29 cellular contexts compared by ENCODE assay signal in the genomic region with DNA sequence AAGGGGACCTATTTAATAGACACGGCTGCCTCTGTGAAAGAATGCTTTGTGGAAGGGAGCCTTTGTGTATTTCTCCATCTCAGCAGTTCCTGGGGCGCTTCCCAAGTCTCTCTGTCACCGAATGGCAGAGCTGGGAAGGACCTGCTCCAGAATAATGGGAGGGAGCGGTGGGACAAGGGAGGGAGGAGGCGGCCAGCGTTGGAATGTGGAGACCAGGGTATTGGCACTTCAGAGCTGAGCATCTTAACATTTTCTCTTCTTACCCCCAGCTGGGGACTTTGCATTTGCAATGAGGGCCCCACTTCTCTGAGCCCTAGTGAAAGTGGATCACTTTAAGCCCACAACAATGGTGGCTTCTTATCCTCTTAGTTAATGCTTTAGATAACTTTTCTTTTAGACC. TPM values are rescaled to one million over a fixed set of nuclear protein-coding genes. Genes with fewer than 3 reads are reported as not detected.
DNase-seq lines count a peak whose midpoint lies in the region; ATAC-seq and TF ChIP-seq lines count a peak whose summit lies in the region.
"Had no signal": no experiment of that assay in that cellular context is flagged by ENCODE, and none has a peak within 500 bp of the region (broad histone marks: within the 10 kb centered on the region; RNA-seq: fewer than 3 reads in every experiment).

No MANE protein-coding gene starts in this region.

- no peaks in the 10 kb centered on the region for H3K9me3 ChIP-seq in A673 (ENCODE audit: low read depth, low read length, poor library complexity, severe bottlenecking)
- H3K9me3 ChIP-seq: gastrocnemius medialis, lower lobe of right lung, prostate gland had no signal

- H3K36me3 Mint-ChIP-seq in nephron (ENCODE audit: low read depth) (peaks cover 4% of the 10 kb centered on the region), T-cell (no peaks in the 10 kb centered on the region)
- H3K36me3 Mint-ChIP-seq: activated naive CD4-positive, alpha-beta T cell treated with anti-CD3 and anti-CD28 coated beads, Interleukin-2, amount 50 U/mL, for 24 hours had no signal

- H3K27ac ChIP-seq in A673 (ENCODE audit: low read depth, low read length, poor library complexity, severe bottlenecking) = peak overlapping the region; percentile 41
- H3K27ac ChIP-seq: 22Rv1, cardiac muscle cell, gastrocnemius medialis, KMS-11, lower lobe of right lung, prostate gland, RWPE1 had no signal

- H3K4me3 Mint-ChIP-seq in nephron (no peak overlapping the region), T-cell (no peak overlapping the region)
- H3K4me3 Mint-ChIP-seq: activated CD8-positive, alpha-beta T cell treated with anti-CD3 and anti-CD28 coated beads for 36 hours; activated naive CD4-positive, alpha-beta T cell treated with anti-CD3 and anti-CD28 coated beads, Interleukin-2, amount 50 U/mL, for 24 hours had no signal

- BruUV-seq in A673 (replicated peaks; lab: Mats Ljungman, UMichigan) = no TSS peak

- peaks cover 4% of the 10 kb centered on the region for H3K27me3 Mint-ChIP-seq in nephron (ENCODE audit: low read depth)
- peaks cover 3 to 8% of the 10 kb centered on the region in 2 donors for H3K27me3 Mint-ChIP-seq in T-cell
- H3K27me3 Mint-ChIP-seq: activated CD8-positive, alpha-beta T cell treated with anti-CD3 and anti-CD28 coated beads for 36 hours had no signal

- POLR2A ChIA-PET in A673 (lab: Charles Lee; ENCODE audit: low non-redundant PET) (no interaction called here), T-cell (lab: Charles Lee) (interaction anchor here in 1 of 2 donors (0.6 kb wide), 1 partner anchor 37 kb away, joined by 4 read pairs; no protein-coding TSS in a partner anchor)

- no peaks in the 10 kb centered on the region for H3K9me3 Mint-ChIP-seq in nephron
- no peaks in the 10 kb centered on the region for H3K9me3 Mint-ChIP-seq in T-cell
- H3K9me3 Mint-ChIP-seq: activated CD8-positive, alpha-beta T cell treated with anti-CD3 and anti-CD28 coated beads for 36 hours; activated naive CD4-positive, alpha-beta T cell treated with anti-CD3 and anti-CD28 coated beads, Interleukin-2, amount 50 U/mL, for 24 hours; activated T-helper 2 cell treated with anti-CD3 and anti-CD28 coated beads, Interferon-gamma antibody, Interleukin-2, Interleukin-4, amounts not matched to agents 10 μg/mL and 5 μg/mL and 100 μg/mL, durations not matched to agents 14 hours and 24 hours and 36 hours had no signal

- H3K4me1 ChIP-seq in A673 (ENCODE audit: insufficient read depth, low read length, poor library complexity, severe bottlenecking) = peaks cover 75% of the 10 kb centered on the region
- H3K4me1 ChIP-seq: prostate gland had no signal

- intact Hi-C loops in A673 (cut with micrococcal nuclease; ENCODE audit: unreplicated experiment) = no loop called here

- no peaks in the 10 kb centered on the region for H3K36me3 ChIP-seq in A673 (ENCODE audit: insufficient read depth, low read length, poor library complexity, severe bottlenecking)
- H3K36me3 ChIP-seq: cardiac muscle cell, gastrocnemius medialis, lower lobe of right lung, prostate gland had no signal

- no peak for ATAC-seq in T-cell (replicated peaks in 1 of 4)
- ATAC-seq: activated CD8-positive, alpha-beta T cell treated with anti-CD3 and anti-CD28 coated beads for 36 hours; gastrocnemius medialis; lower lobe of right lung had no signal

- H3K27ac Mint-ChIP-seq in nephron (peak overlapping the region in 2 of 3 experiments; percentile 5 to 9), T-cell (no peak overlapping the region)
- H3K27ac Mint-ChIP-seq: activated CD8-positive, alpha-beta T cell treated with anti-CD3 and anti-CD28 coated beads for 36 hours; activated naive CD4-positive, alpha-beta T cell treated with anti-CD3 and anti-CD28 coated beads, Interleukin-2, amount 50 U/mL, for 24 hours; activated T-helper 2 cell treated with anti-CD3 and anti-CD28 coated beads, Interferon-gamma antibody, Interleukin-2, Interleukin-4, amounts not matched to agents 10 μg/mL and 5 μg/mL and 100 μg/mL, durations not matched to agents 14 hours and 24 hours and 36 hours had no signal

- TF ChIP-seq CTCF in A673 (conservative IDR thresholded peaks at IDR 0.05; ENCODE audit: low read depth, low read length) (no peak), nephron (IDR thresholded peaks at IDR 0.05; ENCODE audit: unreplicated experiment in 3 of 3) (no peak)

- no peaks in the 10 kb centered on the region for H3K27me3 ChIP-seq in A673 (replicated peaks; ENCODE audit: insufficient read depth, low read depth, low read length, poor library complexity)
- H3K27me3 ChIP-seq: cardiac muscle cell, gastrocnemius medialis had no signal

- CTCF ChIA-PET in A673 (lab: Charles Lee) = interaction anchor here (0.5 to 0.6 kb wide), 2 partner anchors 16 to 24 kb away, joined by 5 to 7 read pairs; no protein-coding TSS in a partner anchor
- CTCF ChIA-PET in T-cell (lab: Charles Lee) = interaction anchor here in 1 of 2 donors (0.6 kb wide), 1 partner anchor 326 kb away, joined by 3 read pairs; no protein-coding TSS in a partner anchor

- DNase-seq in A673 (ENCODE audit: low spot score) (peak; percentile 69), NCI-H82 treated with DMSO at 0.1 percent for 48 hours (lab: John Stamatoyannopoulos, UW; ENCODE audit: unreplicated experiment) (peak; percentile 66), iPS DF 19.7 (ENCODE audit: low read depth, low spot score) (peak; percentile 92), NCI-H2081 treated with DMSO at 0.1 percent for 48 hours (lab: John Stamatoyannopoulos, UW) (no peak), T-cell (no peak)
- no peak for DNase-seq in activated T-cell treated with anti-CD3 and anti-CD28 coated beads, Interleukin-2, amount 50 U/mL, for 1 hour
- DNase-seq in activated CD4-positive, alpha-beta T cell treated with anti-CD3 and anti-CD28 coated beads, Interleukin-2, amount 50 U/mL, for 4 hours = no peak
- DNase-seq: activated CD4-positive, CD25-positive, alpha-beta regulatory T cell treated with anti-CD3 and anti-CD28 coated beads, Interleukin-2, amount 50 U/mL, for 72 hours; activated CD8-positive, alpha-beta T cell treated with anti-CD3 and anti-CD28 coated beads for 36 hours; EL; gastrocnemius medialis; HCEC 1CT; hippocampal formation; kidney glomerular epithelial cell; lower lobe of right lung; NCI-H1417; NCI-H2029 treated with DMSO at 0.1 percent for 48 hours; NCI-H446; stimulated activated naive CD4-positive, alpha-beta T cell treated with Interleukin-2 at 50 U/mL for 16 hours had no signal

- H3K4me3 ChIP-seq in A673 (ENCODE audit: low read depth, low read length, poor library complexity, severe bottlenecking) = no peak overlapping the region
- H3K4me3 ChIP-seq: cardiac muscle cell, gastrocnemius medialis, lower lobe of right lung, prostate gland had no signal

- H3K4me1 Mint-ChIP-seq in nephron = peaks cover 63% of the 10 kb centered on the region
- peaks cover 0 to 28% (median 20%) of the 10 kb centered on the region in 3 donors for H3K4me1 Mint-ChIP-seq in T-cell
- H3K4me1 Mint-ChIP-seq: activated naive CD4-positive, alpha-beta T cell treated with anti-CD3 and anti-CD28 coated beads, Interleukin-2, amount 50 U/mL, for 24 hours had no signal

RNA-seq across cellular contexts. Expression of gene CACHD1, which starts 23.9 kb away (rescaled TPM):
- 39.2 and 42.6 TPM in 2 replicates for total RNA-seq in A673 (2021)
- total RNA-seq in T-cell = 1 to 10 TPM in 4 of 5 donors, under 1 TPM in 1; 0.49 to 7.3 (median 2.2) TPM
- total RNA-seq: OCI-LY7; T-helper 1 cell treated with Interleukin-12 subunit alpha and Interleukin-12 subunit beta and Interleukin-4 antibody, amounts not matched to agents 30 ng/mL and 1 ng/mL, for 36 hours had no signal

Comparison
In these comparisons a context has a peak if more than half of its experiments do, and no peak if none do; other contexts are left out.
1. DNase-seq: peak in A673 (single experiment), NCI-H82 treated with DMSO at 0.1 percent for 48 hours (single experiment) and iPS DF 19.7 (single experiment); none in NCI-H2081 treated with DMSO at 0.1 percent for 48 hours (single experiment), activated T-cell treated with anti-CD3 and anti-CD28 coated beads, Interleukin-2, amount 50 U/mL, for 1 hour (single experiment), activated CD4-positive, alpha-beta T cell treated with anti-CD3 and anti-CD28 coated beads, Interleukin-2, amount 50 U/mL, for 4 hours (0 of 2) and T-cell (0 of 34).
2. H3K27ac Mint-ChIP-seq: peak in nephron (2 of 3); none in T-cell (0 of 2).